1 cellular context compared by ENCODE assay signal in the genomic region with DNA sequence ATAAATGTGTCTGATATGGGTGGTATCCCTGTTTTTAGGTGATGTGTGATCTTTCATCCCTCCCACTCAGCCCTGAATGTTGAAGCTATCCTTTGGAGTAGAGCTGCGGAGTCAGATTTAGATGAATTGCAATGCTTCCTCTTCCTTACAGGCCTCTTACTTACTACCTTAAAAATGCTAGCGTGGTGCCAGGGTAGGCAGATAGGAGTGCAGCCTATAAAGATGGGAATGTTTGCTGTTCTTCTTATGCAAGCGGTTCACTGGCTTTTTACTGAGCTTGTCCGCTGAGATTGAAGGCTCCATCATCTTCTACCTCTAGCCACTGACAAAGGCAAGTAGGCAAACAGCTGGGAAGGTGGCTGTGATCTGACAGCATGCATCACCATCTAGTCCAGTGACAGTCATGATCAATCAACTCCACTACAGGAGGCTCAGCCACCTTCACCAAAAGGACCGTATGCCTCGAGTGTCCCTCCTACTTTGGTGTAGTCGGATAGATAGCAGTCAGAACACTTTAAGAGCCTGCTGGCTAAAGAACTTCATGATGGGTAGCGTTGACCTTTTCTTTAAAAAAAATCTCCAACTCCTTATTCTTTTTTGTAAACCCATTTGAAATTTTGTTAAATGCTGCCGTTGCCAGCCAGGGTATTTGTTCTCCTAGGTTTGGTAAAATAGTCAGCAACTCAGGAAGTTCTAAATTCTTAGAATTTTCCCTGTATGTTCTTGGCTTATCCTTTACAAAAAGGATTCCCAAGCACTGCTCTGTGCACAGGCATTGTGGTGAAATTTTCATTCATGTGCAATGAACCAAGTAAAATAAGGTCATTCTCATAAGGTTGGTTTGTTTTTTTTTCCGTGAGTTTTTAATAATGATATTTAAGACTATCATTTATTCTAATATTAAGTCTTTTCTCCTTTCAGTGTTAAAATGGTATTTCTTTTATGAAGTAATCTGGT.
TF ChIP-seq lines count a peak whose summit lies in the region.

No MANE protein-coding gene starts in this region.

TF ChIP-seq in HepG2, 621 proteins besides CTCF, POLR2A, EP300 and RAD21:
- no peak for TF ChIP-seq KDM1A (CRISPR knock-in tag; IDR thresholded peaks at IDR 0.05)
- TF ChIP-seq ZBTB38 (CRISPR knock-in tag; IDR thresholded peaks at IDR 0.05), result 0 out of 2 replicates have a peak, but pooled peaks have one; percentile 50
